1 cellular context compared by ENCODE assay signal in the genomic region with DNA sequence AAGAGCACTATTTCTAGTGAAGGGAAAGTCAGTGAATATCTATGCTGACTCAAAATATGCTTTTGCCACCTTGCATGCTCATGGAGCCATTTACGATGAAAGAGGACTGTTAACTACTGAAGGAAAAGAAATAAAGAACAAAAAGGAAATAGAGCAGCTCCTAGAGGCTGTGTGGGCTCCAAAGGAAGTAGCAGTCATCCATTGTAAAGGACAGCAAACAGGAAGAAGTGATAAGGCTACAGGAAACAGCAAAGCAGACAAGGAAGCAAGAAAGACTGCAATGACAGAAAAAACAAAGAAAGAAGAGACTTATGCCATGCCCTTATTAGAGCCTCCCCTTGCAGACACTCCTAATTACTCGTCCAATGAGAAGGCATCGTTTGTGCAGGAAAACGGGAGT.
TF ChIP-seq lines count a peak whose summit lies in the region.

No MANE protein-coding gene starts in this region.

TF ChIP-seq in K562, 482 proteins besides CTCF, POLR2A, EP300 and RAD21 (continued from another document):
- TF ChIP-seq, protein P1, sequence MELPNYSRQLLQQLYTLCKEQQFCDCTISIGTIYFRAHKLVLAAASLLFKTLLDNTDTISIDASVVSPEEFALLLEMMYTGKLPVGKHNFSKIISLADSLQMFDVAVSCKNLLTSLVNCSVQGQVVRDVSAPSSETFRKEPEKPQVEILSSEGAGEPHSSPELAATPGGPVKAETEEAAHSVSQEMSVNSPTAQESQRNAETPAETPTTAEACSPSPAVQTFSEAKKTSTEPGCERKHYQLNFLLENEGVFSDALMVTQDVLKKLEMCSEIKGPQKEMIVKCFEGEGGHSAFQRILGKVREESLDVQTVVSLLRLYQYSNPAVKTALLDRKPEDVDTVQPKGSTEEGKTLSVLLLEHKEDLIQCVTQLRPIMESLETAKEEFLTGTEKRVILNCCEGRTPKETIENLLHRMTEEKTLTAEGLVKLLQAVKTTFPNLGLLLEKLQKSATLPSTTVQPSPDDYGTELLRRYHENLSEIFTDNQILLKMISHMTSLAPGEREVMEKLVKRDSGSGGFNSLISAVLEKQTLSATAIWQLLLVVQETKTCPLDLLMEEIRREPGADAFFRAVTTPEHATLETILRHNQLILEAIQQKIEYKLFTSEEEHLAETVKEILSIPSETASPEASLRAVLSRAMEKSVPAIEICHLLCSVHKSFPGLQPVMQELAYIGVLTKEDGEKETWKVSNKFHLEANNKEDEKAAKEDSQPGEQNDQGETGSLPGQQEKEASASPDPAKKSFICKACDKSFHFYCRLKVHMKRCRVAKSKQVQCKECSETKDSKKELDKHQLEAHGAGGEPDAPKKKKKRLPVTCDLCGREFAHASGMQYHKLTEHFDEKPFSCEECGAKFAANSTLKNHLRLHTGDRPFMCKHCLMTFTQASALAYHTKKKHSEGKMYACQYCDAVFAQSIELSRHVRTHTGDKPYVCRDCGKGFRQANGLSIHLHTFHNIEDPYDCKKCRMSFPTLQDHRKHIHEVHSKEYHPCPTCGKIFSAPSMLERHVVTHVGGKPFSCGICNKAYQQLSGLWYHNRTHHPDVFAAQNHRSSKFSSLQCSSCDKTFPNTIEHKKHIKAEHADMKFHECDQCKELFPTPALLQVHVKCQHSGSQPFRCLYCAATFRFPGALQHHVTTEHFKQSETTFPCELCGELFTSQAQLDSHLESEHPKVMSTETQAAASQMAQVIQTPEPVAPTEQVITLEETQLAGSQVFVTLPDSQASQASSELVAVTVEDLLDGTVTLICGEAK (IDR thresholded peaks at IDR 0.05): 0 out of 2 replicates have a peak, but pooled peaks have one; percentile 25
- TF ChIP-seq, protein P1 (CRISPR knock-in tag; IDR thresholded peaks at IDR 0.05): no peak
- TF ChIP-seq, protein P2, sequence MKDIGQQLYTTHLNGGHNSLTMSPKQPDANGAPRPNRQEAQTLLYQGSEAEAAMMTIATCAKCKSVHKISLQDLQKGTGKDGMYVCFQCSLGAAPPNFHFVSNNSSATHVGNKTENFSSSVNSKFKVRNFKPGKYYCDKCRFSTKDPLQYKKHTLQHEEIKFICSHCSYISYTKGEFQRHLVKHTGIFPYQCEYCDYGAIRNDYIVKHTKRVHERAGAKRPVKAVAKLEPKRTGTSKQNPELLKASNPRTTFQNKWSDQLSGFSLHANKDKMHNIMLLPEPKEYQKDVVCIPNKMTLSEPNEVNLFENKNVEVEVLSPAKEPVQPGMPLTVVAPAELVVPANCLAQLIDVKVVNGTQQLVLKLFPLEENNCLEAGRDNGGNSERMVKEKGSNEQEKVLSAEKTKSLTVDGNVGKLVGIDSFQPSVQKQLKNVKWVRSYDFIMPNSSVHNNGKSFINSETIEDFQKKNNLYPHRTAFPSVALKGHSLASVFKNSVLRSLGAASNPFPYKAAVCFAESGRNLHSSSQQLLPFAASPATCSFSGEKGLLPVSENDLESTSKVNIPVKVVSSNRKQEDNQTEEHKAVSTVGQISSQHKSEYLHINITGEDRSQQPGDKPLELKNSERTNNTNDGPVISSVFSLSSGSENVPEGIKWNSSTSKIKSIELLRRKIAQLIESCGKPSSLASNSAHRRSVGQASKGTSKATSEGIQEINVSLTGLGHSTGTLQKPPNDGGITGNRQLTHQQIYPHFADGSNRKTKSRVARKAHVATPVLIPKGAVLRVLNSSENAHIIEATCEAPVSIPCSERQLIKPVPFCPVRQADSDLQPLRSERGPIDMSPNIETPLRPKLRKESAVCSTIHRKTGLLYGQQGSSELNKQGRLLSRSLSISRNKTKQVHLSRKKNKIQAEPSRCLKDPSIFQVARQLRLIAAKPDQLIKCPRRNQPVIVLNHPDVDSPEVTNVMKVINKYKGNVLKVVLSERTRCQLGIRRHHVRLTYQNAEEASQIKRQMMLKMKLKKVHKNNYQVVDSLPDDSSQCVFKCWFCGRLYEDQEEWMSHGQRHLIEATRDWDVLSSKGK (CRISPR knock-in tag; IDR thresholded peaks at IDR 0.05): no peak
- no peak for TF ChIP-seq ERF (CRISPR knock-in tag; IDR thresholded peaks at IDR 0.05)
- peak; percentile 57 to 62; a peak in 2 of 4 replicates for TF ChIP-seq ETV6 (IDR thresholded peaks at IDR 0.05; ENCODE audit: borderline replicate concordance in 1 of 2, low read depth in 2 of 2, low read length in 1 of 2)
- TF ChIP-seq ETV6 (CRISPR knock-in tag; IDR thresholded peaks at IDR 0.05; ENCODE audit: borderline replicate concordance): no peak
- no peak for TF ChIP-seq FOS (IDR thresholded peaks at IDR 0.05; ENCODE audit: extremely low read depth, insufficient read length)
- no peak for TF ChIP-seq ZNF354B (CRISPR knock-in tag; IDR thresholded peaks at IDR 0.05)
- TF ChIP-seq ZNF282 (CRISPR knock-in tag; IDR thresholded peaks at IDR 0.05): no peak
- TF ChIP-seq, protein P3, sequence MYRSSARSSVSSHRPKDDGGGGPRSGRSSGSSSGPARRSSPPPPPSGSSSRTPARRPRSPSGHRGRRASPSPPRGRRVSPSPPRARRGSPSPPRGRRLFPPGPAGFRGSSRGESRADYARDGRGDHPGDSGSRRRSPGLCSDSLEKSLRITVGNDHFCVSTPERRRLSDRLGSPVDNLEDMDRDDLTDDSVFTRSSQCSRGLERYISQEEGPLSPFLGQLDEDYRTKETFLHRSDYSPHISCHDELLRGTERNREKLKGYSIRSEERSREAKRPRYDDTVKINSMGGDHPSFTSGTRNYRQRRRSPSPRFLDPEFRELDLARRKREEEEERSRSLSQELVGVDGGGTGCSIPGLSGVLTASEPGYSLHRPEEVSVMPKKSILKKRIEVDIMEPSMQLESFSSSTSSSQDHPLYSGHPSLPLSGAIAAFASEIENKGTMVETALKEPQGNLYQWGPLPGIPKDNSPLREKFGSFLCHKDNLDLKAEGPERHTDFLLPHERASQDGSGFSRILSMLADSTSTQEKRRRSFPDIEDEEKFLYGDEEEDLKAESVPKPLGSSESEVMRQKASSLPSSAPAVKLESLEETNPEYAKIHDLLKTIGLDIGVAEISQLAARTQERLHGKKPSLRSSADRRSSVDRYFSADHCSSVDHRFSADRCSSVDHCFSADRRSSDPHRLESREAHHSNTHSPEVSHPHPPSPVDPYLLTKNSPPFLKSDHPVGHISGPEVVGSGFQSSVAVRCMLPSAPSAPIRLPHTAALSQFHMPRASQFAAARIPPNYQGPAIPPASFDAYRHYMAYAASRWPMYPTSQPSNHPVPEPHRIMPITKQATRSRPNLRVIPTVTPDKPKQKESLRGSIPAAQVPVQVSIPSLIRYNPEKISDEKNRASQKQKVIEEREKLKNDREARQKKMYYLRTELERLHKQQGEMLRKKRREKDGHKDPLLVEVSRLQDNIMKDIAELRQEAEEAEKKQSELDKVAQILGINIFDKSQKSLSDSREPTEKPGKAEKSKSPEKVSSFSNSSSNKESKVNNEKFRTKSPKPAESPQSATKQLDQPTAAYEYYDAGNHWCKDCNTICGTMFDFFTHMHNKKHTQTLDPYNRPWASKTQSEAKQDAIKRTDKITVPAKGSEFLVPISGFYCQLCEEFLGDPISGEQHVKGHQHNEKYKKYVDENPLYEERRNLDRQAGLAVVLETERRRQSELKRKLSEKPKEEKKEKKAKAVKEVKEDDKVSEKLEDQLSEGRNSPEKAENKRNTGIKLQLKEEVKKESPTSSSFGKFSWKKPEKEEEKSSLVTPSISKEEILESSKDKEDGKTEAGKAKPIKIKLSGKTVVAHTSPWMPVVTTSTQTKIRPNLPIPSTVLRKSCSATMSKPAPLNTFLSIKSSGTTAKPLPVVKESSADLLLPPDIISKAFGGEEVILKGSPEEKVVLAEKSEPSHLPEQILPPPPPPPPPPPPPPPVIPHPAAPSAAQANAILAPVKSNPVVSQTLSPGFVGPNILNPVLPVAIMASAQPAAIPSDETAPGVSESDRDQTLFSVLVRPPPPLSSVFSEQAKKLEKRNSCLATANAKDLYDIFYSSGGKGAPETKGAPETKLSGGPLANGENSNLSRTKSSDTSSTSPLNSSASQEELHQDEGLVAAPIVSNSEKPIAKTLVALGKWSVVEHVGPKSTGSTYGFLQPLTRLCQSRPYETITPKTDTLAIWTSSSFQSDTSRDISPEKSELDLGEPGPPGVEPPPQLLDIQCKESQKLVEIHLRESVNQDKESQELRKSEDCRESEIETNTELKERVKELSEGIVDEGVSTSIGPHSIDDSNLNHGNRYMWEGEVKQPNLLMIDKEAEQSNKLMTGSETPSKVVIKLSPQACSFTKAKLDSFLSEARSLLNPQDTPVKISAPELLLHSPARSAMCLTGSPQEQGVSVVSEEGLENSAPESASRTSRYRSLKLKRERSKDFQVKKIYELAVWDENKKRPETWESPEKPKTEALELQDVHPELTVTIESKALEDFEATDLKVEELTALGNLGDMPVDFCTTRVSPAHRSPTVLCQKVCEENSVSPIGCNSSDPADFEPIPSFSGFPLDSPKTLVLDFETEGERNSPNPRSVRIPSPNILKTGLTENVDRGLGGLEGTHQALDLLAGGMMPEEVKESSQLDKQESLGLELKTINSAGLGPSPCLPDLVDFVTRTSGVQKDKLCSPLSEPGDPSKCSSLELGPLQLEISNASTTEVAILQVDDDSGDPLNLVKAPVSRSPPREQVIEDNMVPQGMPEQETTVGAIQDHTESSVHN (IDR thresholded peaks at IDR 0.05; ENCODE audit: borderline replicate concordance in 1 of 2, low read depth in 1 of 2): no peak
- peak; percentile 55 for TF ChIP-seq EHMT2 (IDR thresholded peaks at IDR 0.05)
- TF ChIP-seq ZFX (CRISPR knock-in tag; IDR thresholded peaks at IDR 0.05): no peak
TF ChIP-seq in K562: peak in this region for 3.
